In genomic region chr20:43022081-43022480, GRCh38 we compare ENCODE assay signal across 25 cellular contexts.
"Had no signal": no experiment of that assay in that cellular context is flagged by ENCODE, and none has a peak within 500 bp of the region (broad histone marks: within the 10 kb centered on the region; RNA-seq: fewer than 3 reads in every experiment).

No MANE protein-coding gene starts in this region.

- H3K36me3 ChIP-seq: heart right ventricle, pancreas, suprapubic skin, thoracic aorta, tibial artery, upper lobe of right lung had no signal

- H3K4me3 ChIP-seq: heart right ventricle, hepatocyte, lung, pancreas, skin epidermis, suprapubic skin, thoracic aorta, tibial artery, upper lobe of right lung had no signal

- H3K27ac Mint-ChIP-seq: mesothelial cell of epicardium; naive B cell; natural killer cell; stimulated activated naive CD8-positive, alpha-beta T cell treated with anti-CD3 and anti-CD28 coated beads, Interleukin-15, Interleukin-2, amounts not matched to agents 100 ng/mL and 50 ng/mL, for 24 hours had no signal

- H3K9me3 ChIP-seq: heart right ventricle, pancreas, suprapubic skin, thoracic aorta, tibial artery, upper lobe of right lung had no signal

- H3K9me3 Mint-ChIP-seq: natural killer cell; stimulated activated naive CD8-positive, alpha-beta T cell treated with anti-CD3 and anti-CD28 coated beads, Interleukin-15, Interleukin-2, amounts not matched to agents 100 ng/mL and 50 ng/mL, for 24 hours had no signal

- DNase-seq: heart right ventricle; kidney glomerular epithelial cell; left cardiac atrium; mesendoderm; naive B cell; natural killer cell; pancreas; right cardiac atrium; stimulated activated CD4-positive, alpha-beta T cell treated with anti-CD3 and anti-CD28 coated beads, Interleukin-12 subunit alpha, Interleukin-12 subunit beta, amount 100 ng/mL, for 4 hours; stimulated activated CD4-positive, alpha-beta T cell treated with anti-CD3 and anti-CD28 coated beads, Interleukin-15, amount 100 ng/mL, for 24 hours; stimulated activated CD4-positive, alpha-beta T cell treated with anti-CD3 and anti-CD28 coated beads, Interleukin-2, amount 100 ng/mL, for 24 hours; stimulated activated CD4-positive, alpha-beta T cell treated with anti-CD3 and anti-CD28 coated beads, Interleukin-4, amount 100 ng/mL, for 1 hour; stimulated activated naive CD4-positive, alpha-beta T cell; tibial artery; upper lobe of right lung had no signal

- H3K27me3 ChIP-seq: hepatocyte, pancreas, suprapubic skin, tibial artery, upper lobe of right lung had no signal

- H3K4me3 Mint-ChIP-seq: mesothelial cell of epicardium; natural killer cell; stimulated activated naive CD8-positive, alpha-beta T cell treated with anti-CD3 and anti-CD28 coated beads, Interleukin-15, Interleukin-2, amounts not matched to agents 100 ng/mL and 50 ng/mL, for 24 hours had no signal

- H2AFZ ChIP-seq: hepatocyte had no signal

- H3K36me3 Mint-ChIP-seq: mesothelial cell of epicardium, naive B cell, natural killer cell had no signal

- FAIRE-seq: keratinocyte, pancreas, urothelium cell line had no signal

- H3K27ac ChIP-seq: heart right ventricle, hepatocyte, pancreas, skin epidermis, suprapubic skin, thoracic aorta, tibial artery, upper lobe of right lung had no signal

- H3K4me1 ChIP-seq: heart right ventricle, pancreas, suprapubic skin, tibial artery, upper lobe of right lung had no signal

- H3K27me3 Mint-ChIP-seq: progenitor cell of endocrine pancreas; stimulated activated naive CD8-positive, alpha-beta T cell treated with anti-CD3 and anti-CD28 coated beads, Interleukin-15, Interleukin-2, amounts not matched to agents 100 ng/mL and 50 ng/mL, for 24 hours had no signal

- H3K4me1 Mint-ChIP-seq: mesothelial cell of epicardium, naive B cell, natural killer cell had no signal

- H3K79me2 ChIP-seq: hepatocyte had no signal

- H3K4me2 ChIP-seq: hepatocyte had no signal
